1 cellular context compared by ENCODE assay signal in genomic region chr20:36773548-36774242, GRCh38.
TF ChIP-seq lines count a peak whose summit lies in the region.

Gene DSN1, minus strand, starts transcription at chr20:36773763. Its CDS starts 2,305 bp downstream, at chr20:36771458.

TF ChIP-seq in GM12878, 131 proteins besides CTCF, POLR2A, EP300 and RAD21 (continued from another document):
- peak; percentile 91 for TF ChIP-seq NKRF (conservative IDR thresholded peaks at IDR 0.05)
- TF ChIP-seq ATF7 (IDR thresholded peaks at IDR 0.05; ENCODE audit: low read depth): peak; percentile 35; the same call in 1 of the 2 replicates
- TF ChIP-seq JUNB (IDR thresholded peaks at IDR 0.05): no peak
- no peak for TF ChIP-seq CHD1 (IDR thresholded peaks at IDR 0.05; ENCODE audit: low read depth, low read length)
- TF ChIP-seq LARP7 (IDR thresholded peaks at IDR 0.05): peak; percentile 36; the same call in 1 of the 2 replicates
- no peak for TF ChIP-seq YY1 (IDR thresholded peaks at IDR 0.05; ENCODE audit: low read depth, low read length)
- TF ChIP-seq ZNF687 (IDR thresholded peaks at IDR 0.05): peak; percentile 79; the same call in 1 of the 2 replicates
- peak; percentile 64; the same call in 1 of the 2 replicates for TF ChIP-seq SIN3A (IDR thresholded peaks at IDR 0.05; ENCODE audit: low read depth, low read length)
- peak; percentile 8; the same call in 1 of the 3 replicates for TF ChIP-seq POU2F2 (IDR thresholded peaks at IDR 0.05; ENCODE audit: borderline replicate concordance, low read depth, low read length)
- TF ChIP-seq SMAD5 (IDR thresholded peaks at IDR 0.05; ENCODE audit: low read depth): peak; percentile 83; the same call in 1 of the 2 replicates
- TF ChIP-seq IKZF1 (conservative IDR thresholded peaks at IDR 0.05): peak; percentile 100
- no peak for TF ChIP-seq PBX3 (IDR thresholded peaks at IDR 0.05; ENCODE audit: insufficient replicate concordance, low read depth, low read length)
- TF ChIP-seq RELB (IDR thresholded peaks at IDR 0.05; ENCODE audit: low read depth): 0 out of 2 replicates have a peak, but pooled peaks have one; percentile 36
- TF ChIP-seq ZBTB11 (CRISPR knock-in tag; IDR thresholded peaks at IDR 0.05): no peak
- TF ChIP-seq CHD2 (IDR thresholded peaks at IDR 0.05; ENCODE audit: borderline replicate concordance, low read depth, low read length): 0 out of 2 replicates have a peak, but pooled peaks have one; percentile 9
- 0 out of 2 replicates have a peak, but pooled peaks have one; percentile 22 for TF ChIP-seq ASH2L (IDR thresholded peaks at IDR 0.05; ENCODE audit: borderline replicate concordance, low read depth)
- peak; percentile 35; the same call in 1 of the 2 replicates for TF ChIP-seq CBFB (IDR thresholded peaks at IDR 0.05; ENCODE audit: low read depth)
- TF ChIP-seq, protein P1, sequence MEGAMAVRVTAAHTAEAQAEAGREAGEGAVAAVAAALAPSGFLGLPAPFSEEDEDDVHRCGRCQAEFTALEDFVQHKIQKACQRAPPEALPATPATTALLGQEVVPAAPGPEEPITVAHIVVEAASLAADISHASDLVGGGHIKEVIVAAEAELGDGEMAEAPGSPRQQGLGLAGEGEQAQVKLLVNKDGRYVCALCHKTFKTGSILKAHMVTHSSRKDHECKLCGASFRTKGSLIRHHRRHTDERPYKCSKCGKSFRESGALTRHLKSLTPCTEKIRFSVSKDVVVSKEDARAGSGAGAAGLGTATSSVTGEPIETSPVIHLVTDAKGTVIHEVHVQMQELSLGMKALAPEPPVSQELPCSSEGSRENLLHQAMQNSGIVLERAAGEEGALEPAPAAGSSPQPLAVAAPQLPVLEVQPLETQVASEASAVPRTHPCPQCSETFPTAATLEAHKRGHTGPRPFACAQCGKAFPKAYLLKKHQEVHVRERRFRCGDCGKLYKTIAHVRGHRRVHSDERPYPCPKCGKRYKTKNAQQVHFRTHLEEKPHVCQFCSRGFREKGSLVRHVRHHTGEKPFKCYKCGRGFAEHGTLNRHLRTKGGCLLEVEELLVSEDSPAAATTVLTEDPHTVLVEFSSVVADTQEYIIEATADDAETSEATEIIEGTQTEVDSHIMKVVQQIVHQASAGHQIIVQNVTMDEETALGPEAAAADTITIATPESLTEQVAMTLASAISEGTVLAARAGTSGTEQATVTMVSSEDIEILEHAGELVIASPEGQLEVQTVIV (IDR thresholded peaks at IDR 0.05; ENCODE audit: borderline replicate concordance, partially characterized antibody): no peak
- TF ChIP-seq, protein P2, sequence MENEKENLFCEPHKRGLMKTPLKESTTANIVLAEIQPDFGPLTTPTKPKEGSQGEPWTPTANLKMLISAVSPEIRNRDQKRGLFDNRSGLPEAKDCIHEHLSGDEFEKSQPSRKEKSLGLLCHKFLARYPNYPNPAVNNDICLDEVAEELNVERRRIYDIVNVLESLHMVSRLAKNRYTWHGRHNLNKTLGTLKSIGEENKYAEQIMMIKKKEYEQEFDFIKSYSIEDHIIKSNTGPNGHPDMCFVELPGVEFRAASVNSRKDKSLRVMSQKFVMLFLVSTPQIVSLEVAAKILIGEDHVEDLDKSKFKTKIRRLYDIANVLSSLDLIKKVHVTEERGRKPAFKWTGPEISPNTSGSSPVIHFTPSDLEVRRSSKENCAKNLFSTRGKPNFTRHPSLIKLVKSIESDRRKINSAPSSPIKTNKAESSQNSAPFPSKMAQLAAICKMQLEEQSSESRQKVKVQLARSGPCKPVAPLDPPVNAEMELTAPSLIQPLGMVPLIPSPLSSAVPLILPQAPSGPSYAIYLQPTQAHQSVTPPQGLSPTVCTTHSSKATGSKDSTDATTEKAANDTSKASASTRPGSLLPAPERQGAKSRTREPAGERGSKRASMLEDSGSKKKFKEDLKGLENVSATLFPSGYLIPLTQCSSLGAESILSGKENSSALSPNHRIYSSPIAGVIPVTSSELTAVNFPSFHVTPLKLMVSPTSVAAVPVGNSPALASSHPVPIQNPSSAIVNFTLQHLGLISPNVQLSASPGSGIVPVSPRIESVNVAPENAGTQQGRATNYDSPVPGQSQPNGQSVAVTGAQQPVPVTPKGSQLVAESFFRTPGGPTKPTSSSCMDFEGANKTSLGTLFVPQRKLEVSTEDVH (IDR thresholded peaks at IDR 0.05; ENCODE audit: low read depth, partially characterized antibody): peak; percentile 58
- 0 out of 2 replicates have a peak, but pooled peaks have one; percentile 24 for TF ChIP-seq PKNOX1 (IDR thresholded peaks at IDR 0.05)
- peak; percentile 20 for TF ChIP-seq SMAD1 (IDR thresholded peaks at IDR 0.05; ENCODE audit: low read depth, partially characterized antibody)
- TF ChIP-seq TAF1 (IDR thresholded peaks at IDR 0.05; ENCODE audit: borderline replicate concordance, low read depth, low read length): 0 out of 2 replicates have a peak, but pooled peaks have one; percentile 31
- TF ChIP-seq E2F4 (IDR thresholded peaks at IDR 0.05; ENCODE audit: low read depth, low read length): peak; percentile 90
- TF ChIP-seq DPF2 (IDR thresholded peaks at IDR 0.05): peak; percentile 33; the same call in 1 of the 2 replicates
- peak; percentile 81 for TF ChIP-seq CREM (IDR thresholded peaks at IDR 0.05; ENCODE audit: low read depth)
- 0 out of 2 replicates have a peak, but pooled peaks have one; percentile 12 for TF ChIP-seq GATAD2B (conservative IDR thresholded peaks at IDR 0.05; ENCODE audit: low read depth)
TF ChIP-seq in GM12878: peak in this region for 31.
